Comparison of ENCODE assay signal across 25 cellular contexts in genomic region chr4:161893566-161893965, GRCh38.
"Had no signal": no experiment of that assay in that cellular context is flagged by ENCODE, and none has a peak within 500 bp of the region (broad histone marks: within the 10 kb centered on the region; RNA-seq: fewer than 3 reads in every experiment).

No MANE protein-coding gene starts in this region.

- H3K4me3 ChIP-seq: coronary artery, dorsolateral prefrontal cortex, esophagus squamous epithelium, gastrocnemius medialis, heart right ventricle, left lung, lower lobe of right lung, mucosa of descending colon had no signal

- H3K27ac ChIP-seq: coronary artery, dorsolateral prefrontal cortex, esophagus squamous epithelium, gastrocnemius medialis, heart right ventricle, left lung, lower lobe of right lung had no signal

- ATAC-seq: esophagus mucosa, gastrocnemius medialis, heart right ventricle, left cardiac atrium, left lung, left ventricle myocardium superior, lower lobe of right lung, mucosa of descending colon had no signal

- H3K9me3 ChIP-seq: esophagus squamous epithelium, gastrocnemius medialis, heart right ventricle, left lung, lower lobe of right lung, mucosa of descending colon had no signal

- H3K4me1 ChIP-seq: esophagus squamous epithelium, gastrocnemius medialis, heart right ventricle, left lung, lower lobe of right lung had no signal

- H3K27me3 ChIP-seq: dorsolateral prefrontal cortex, esophagus squamous epithelium, gastrocnemius medialis, heart right ventricle, left lung had no signal

- DNase-seq: dermis blood vessel endothelial cell; dorsolateral prefrontal cortex; effector CD4-positive, alpha-beta T cell; effector memory CD4-positive, alpha-beta T cell; erythroblast; esophagus squamous epithelium; foreskin fibroblast; foreskin melanocyte; gastrocnemius medialis; glutamatergic neuron; head of caudate nucleus; heart right ventricle; hippocampal formation; left cardiac atrium; left lung; left ventricle myocardium superior; lower lobe of right lung; mesenchymal stem cell; mucosa of descending colon; naive B cell had no signal

- FAIRE-seq: endothelial cell of umbilical vein, islet of Langerhans, keratinocyte had no signal

- H3K36me3 ChIP-seq: esophagus squamous epithelium, gastrocnemius medialis, heart right ventricle, left lung, lower lobe of right lung had no signal
